9 cellular contexts compared by ENCODE assay signal in genomic region chr21:30434033-30434631, GRCh38. TPM values are rescaled to one million over a fixed set of nuclear protein-coding genes. Genes with fewer than 3 reads are reported as not detected.
DNase-seq lines count a peak whose midpoint lies in the region; ATAC-seq, FAIRE-seq and TF ChIP-seq lines count a peak whose summit lies in the region.
"Had no signal": no experiment of that assay in that cellular context is flagged by ENCODE, and none has a peak within 500 bp of the region (broad histone marks: within the 10 kb centered on the region; RNA-seq: fewer than 3 reads in every experiment).

No MANE protein-coding gene starts in this region.

- POLR2A ChIA-PET in activated naive CD8-positive, alpha-beta T cell treated with anti-CD3 and anti-CD28 coated beads, Interleukin-2, amount 10 ng/mL, durations not matched to agents 7 days and 5 days (lab: Charles Lee) = no interaction called here

- in situ Hi-C loops in GM13976 (cut with MboI; ENCODE audit: low sequenced_read_pairs, unreplicated experiment) = loop anchor here (25.0 kb wide), 1 partner anchor 103 kb away; the partner anchor contains the start of gene KRTAP19-6

- H3K4me3 Mint-ChIP-seq in activated naive CD8-positive, alpha-beta T cell treated with anti-CD3 and anti-CD28 coated beads, Interleukin-2, amount 10 ng/mL, durations not matched to agents 7 days and 5 days = no peak overlapping the region

- H3K4me1 ChIP-seq in kidney (ENCODE audit: control insufficient read depth in 1 of 2, insufficient read depth in 1 of 2, low read depth in 1 of 2, low read length in 2 of 2) = no peaks in the 10 kb centered on the region

- H3K4me1 Mint-ChIP-seq in activated naive CD8-positive, alpha-beta T cell treated with anti-CD3 and anti-CD28 coated beads, Interleukin-2, amount 10 ng/mL, durations not matched to agents 7 days and 5 days = no peaks in the 10 kb centered on the region

- peaks cover 4% of the 10 kb centered on the region for H3K27me3 Mint-ChIP-seq in activated naive CD8-positive, alpha-beta T cell treated with anti-CD3 and anti-CD28 coated beads, Interleukin-2, amount 10 ng/mL, durations not matched to agents 7 days and 5 days

- DNase-seq in CMK (ENCODE audit: low read depth) (peak; percentile 31), NCI-H2029 treated with DMSO at 0.1 percent for 48 hours (lab: John Stamatoyannopoulos, UW) (peak; percentile 18), kidney (no peak), GM13976 (ENCODE audit: low spot score) (no peak)
- DNase-seq in activated naive CD8-positive, alpha-beta T cell treated with anti-CD3 and anti-CD28 coated beads, Interleukin-2, amount 10 ng/mL, durations not matched to agents 7 days and 5 days = no peak
- no peak for DNase-seq in activated CD4-positive, CD25-positive, alpha-beta regulatory T cell (lab: John Stamatoyannopoulos, UW)

- no peaks in the 10 kb centered on the region for H3K36me3 ChIP-seq in kidney (ENCODE audit: control insufficient read depth in 1 of 2, insufficient read depth in 2 of 2, low read length in 2 of 2)

- no peak overlapping the region for H3K27ac Mint-ChIP-seq in activated naive CD8-positive, alpha-beta T cell treated with anti-CD3 and anti-CD28 coated beads, Interleukin-2, amount 10 ng/mL, durations not matched to agents 7 days and 5 days

- intact Hi-C loops in kidney (cut with DNase I) = no loop called here

- no peaks in the 10 kb centered on the region for H3K9me3 ChIP-seq in kidney (ENCODE audit: control insufficient read depth in 1 of 2, low read length in 2 of 2)

- no peaks in the 10 kb centered on the region for H3K36me3 Mint-ChIP-seq in activated naive CD8-positive, alpha-beta T cell treated with anti-CD3 and anti-CD28 coated beads, Interleukin-2, amount 10 ng/mL, durations not matched to agents 7 days and 5 days

- FAIRE-seq in kidney (lab: Jason Lieb, UNC) = no peak

- no peaks in the 10 kb centered on the region for H3K9me3 Mint-ChIP-seq in activated naive CD8-positive, alpha-beta T cell treated with anti-CD3 and anti-CD28 coated beads, Interleukin-2, amount 10 ng/mL, durations not matched to agents 7 days and 5 days

- TF ChIP-seq CTCF in kidney (IDR thresholded peaks at IDR 0.05; ENCODE audit: borderline replicate concordance, extremely low read depth, insufficient read depth) (peak; percentile 54), GM13976 (IDR thresholded peaks at IDR 0.05; ENCODE audit: borderline replicate concordance, control extremely low read depth, extremely low read depth, insufficient read depth, missing control alignments) (no peak)

- no peak overlapping the region for H3K27ac ChIP-seq in kidney (ENCODE audit: low read depth in 2 of 2, low read length in 2 of 2)

- H3K9ac ChIP-seq in kidney (ENCODE audit: low read length in 2 of 2) = no peak overlapping the region

- ATAC-seq in GM19351 (IDR thresholded peaks at IDR 0.05; ENCODE audit: unreplicated experiment) (peak; percentile 74), HG02571 (IDR thresholded peaks at IDR 0.05; ENCODE audit: unreplicated experiment) (no peak)
- ATAC-seq in activated naive CD8-positive, alpha-beta T cell treated with anti-CD3 and anti-CD28 coated beads, Interleukin-2, amount 10 ng/mL, durations not matched to agents 7 days and 5 days (ENCODE audit: low read depth) = peak; percentile 47

- no peak overlapping the region for H3K4me3 ChIP-seq in kidney (ENCODE audit: low read length in 2 of 2)

RNA-seq across cellular contexts. Expression of gene KRTAP13-4, which starts 4.1 kb away (rescaled TPM):
- not detected for total RNA-seq in activated naive CD8-positive, alpha-beta T cell treated with anti-CD3 and anti-CD28 coated beads, Interleukin-2, amount 10 ng/mL, durations not matched to agents 7 days and 5 days
- not detected for total RNA-seq in kidney
- polyA plus RNA-seq in kidney (ENCODE audit: insufficient read depth, low read depth, low replicate concordance) = not detected
- total RNA-seq: glomerular endothelial cell had no signal

RNA-seq across cellular contexts. Expression of gene KRTAP15-1, which starts 5.9 kb away (rescaled TPM):
- total RNA-seq in activated naive CD8-positive, alpha-beta T cell treated with anti-CD3 and anti-CD28 coated beads, Interleukin-2, amount 10 ng/mL, durations not matched to agents 7 days and 5 days = not detected
- total RNA-seq in kidney = not detected
- not detected for polyA plus RNA-seq in kidney (ENCODE audit: insufficient read depth, low read depth, low replicate concordance)
- total RNA-seq: glomerular endothelial cell had no signal

RNA-seq across cellular contexts. Expression of gene KRTAP13-3, which starts 8.4 kb away (rescaled TPM):
- total RNA-seq in activated naive CD8-positive, alpha-beta T cell treated with anti-CD3 and anti-CD28 coated beads, Interleukin-2, amount 10 ng/mL, durations not matched to agents 7 days and 5 days = not detected
- total RNA-seq in kidney = not detected
- polyA plus RNA-seq in kidney (ENCODE audit: insufficient read depth, low read depth, low replicate concordance) = not detected
- total RNA-seq: glomerular endothelial cell had no signal

RNA-seq across cellular contexts. Expression of gene KRTAP13-1, which starts 38.3 kb away (rescaled TPM):
- total RNA-seq in activated naive CD8-positive, alpha-beta T cell treated with anti-CD3 and anti-CD28 coated beads, Interleukin-2, amount 10 ng/mL, durations not matched to agents 7 days and 5 days = not detected
- total RNA-seq in kidney = not detected
- not detected for polyA plus RNA-seq in kidney (ENCODE audit: insufficient read depth, low read depth, low replicate concordance)
- total RNA-seq: glomerular endothelial cell had no signal

RNA-seq across cellular contexts. Expression of gene KRTAP19-1, which starts 46.0 kb away (rescaled TPM):
- not detected for total RNA-seq in activated naive CD8-positive, alpha-beta T cell treated with anti-CD3 and anti-CD28 coated beads, Interleukin-2, amount 10 ng/mL, durations not matched to agents 7 days and 5 days
- total RNA-seq in kidney = not detected
- not detected for polyA plus RNA-seq in kidney (ENCODE audit: insufficient read depth, low read depth, low replicate concordance)
- total RNA-seq: glomerular endothelial cell had no signal

Comparison
In these comparisons a context has a peak if more than half of its experiments do, and no peak if none do; other contexts are left out.
1. DNase-seq: peak in CMK (single experiment) and NCI-H2029 treated with DMSO at 0.1 percent for 48 hours (single experiment); none in activated naive CD8-positive, alpha-beta T cell treated with anti-CD3 and anti-CD28 coated beads, Interleukin-2, amount 10 ng/mL, durations not matched to agents 7 days and 5 days (single experiment), kidney (single experiment), GM13976 (single experiment) and activated CD4-positive, CD25-positive, alpha-beta regulatory T cell (0 of 4).